Comparison of ENCODE assay signal across 21 cellular contexts in genomic region chr14:54804720-54805060, GRCh38.
DNase-seq lines count a peak whose midpoint lies in the region; ATAC-seq and TF ChIP-seq lines count a peak whose summit lies in the region.
"Had no signal": no experiment of that assay in that cellular context is flagged by ENCODE, and none has a peak within 500 bp of the region (broad histone marks: within the 10 kb centered on the region; RNA-seq: fewer than 3 reads in every experiment).

No MANE protein-coding gene starts in this region.

- H3K4me1 ChIP-seq in breast epithelium (no peaks in the 10 kb centered on the region), endodermal cell (ENCODE audit: control insufficient read depth, insufficient read depth, low read length) (no peaks in the 10 kb centered on the region), osteoblast (ENCODE audit: insufficient read depth, low read length) (peaks cover 12% of the 10 kb centered on the region), Peyer's patch (no peaks in the 10 kb centered on the region)
- H3K4me1 ChIP-seq: colonic mucosa, SJCRH30 had no signal

- 78 to 87% methylated on average over 9 to 12 of the region's 12 CpGs for WGBS in endodermal cell (ENCODE audit: insufficient coverage in 1 of 2, insufficient read length in 1 of 2), 2 experiments

- ATAC-seq in GM19455 (IDR thresholded peaks at IDR 0.05; ENCODE audit: unreplicated experiment), result no peak
- no peak for ATAC-seq in GM21360 (IDR thresholded peaks at IDR 0.05; ENCODE audit: unreplicated experiment)

- H2AFZ ChIP-seq in osteoblast (ENCODE audit: low read length), result no peak overlapping the region

- H3K4me3 Mint-ChIP-seq in MCF 10A (ENCODE audit: unreplicated experiment) (no peak overlapping the region), endodermal cell (no peak overlapping the region)
- H3K4me3 Mint-ChIP-seq: activated CD4-positive, alpha-beta memory T cell treated with anti-CD3 and anti-CD28 coated beads for 36 hours; activated naive CD4-positive, alpha-beta T cell treated with anti-CD3 and anti-CD28 coated beads, Interleukin-2, amount 50 U/mL, for 24 hours; CD8-positive, alpha-beta memory T cell; natural killer cell treated with Interleukin-12 subunit alpha and Interleukin-12 subunit beta and Interleukin-15 and Interleukin-18, amount 100 ng/mL, for 72 hours had no signal

- H3K9me3 ChIP-seq in breast epithelium, result no peaks in the 10 kb centered on the region
- peaks cover 6% of the 10 kb centered on the region for H3K9me3 ChIP-seq in endodermal cell (ENCODE audit: control insufficient read depth, low read length)
- H3K9me3 ChIP-seq in osteoblast (ENCODE audit: low read depth, low read length), result no peaks in the 10 kb centered on the region
- H3K9me3 ChIP-seq in Peyer's patch, result no peaks in the 10 kb centered on the region
- H3K9me3 ChIP-seq: colonic mucosa, SJCRH30 had no signal

- H3K9me3 Mint-ChIP-seq in MCF 10A (ENCODE audit: unreplicated experiment), result no peaks in the 10 kb centered on the region
- peaks cover 3% of the 10 kb centered on the region for H3K9me3 Mint-ChIP-seq in endodermal cell
- H3K9me3 Mint-ChIP-seq: activated CD4-positive, alpha-beta memory T cell treated with anti-CD3 and anti-CD28 coated beads for 36 hours; activated naive CD4-positive, alpha-beta T cell treated with anti-CD3 and anti-CD28 coated beads, Interleukin-2, amount 50 U/mL, for 24 hours; CD8-positive, alpha-beta memory T cell; natural killer cell treated with Interleukin-12 subunit alpha and Interleukin-12 subunit beta and Interleukin-15 and Interleukin-18, amount 100 ng/mL, for 72 hours had no signal

- no peaks in the 10 kb centered on the region for H4K20me1 ChIP-seq in osteoblast (ENCODE audit: insufficient read depth, low read length)

- H3K27me3 Mint-ChIP-seq in MCF 10A (ENCODE audit: insufficient read depth, unreplicated experiment) (no peaks in the 10 kb centered on the region), endodermal cell (ENCODE audit: insufficient read depth) (peaks cover 57% of the 10 kb centered on the region)

- no peaks in the 10 kb centered on the region for H3K36me3 ChIP-seq in breast epithelium
- H3K36me3 ChIP-seq in endodermal cell (ENCODE audit: control insufficient read depth, insufficient read depth, low read length), result no peaks in the 10 kb centered on the region
- no peaks in the 10 kb centered on the region for H3K36me3 ChIP-seq in osteoblast (ENCODE audit: insufficient read depth, low read length)
- H3K36me3 ChIP-seq in Peyer's patch, result no peaks in the 10 kb centered on the region
- H3K36me3 ChIP-seq: colonic mucosa, SJCRH30 had no signal

- no peaks in the 10 kb centered on the region for H3K79me2 ChIP-seq in osteoblast (ENCODE audit: insufficient read depth, low read length)

- no peak overlapping the region for H3K27ac Mint-ChIP-seq in MCF 10A (ENCODE audit: low read depth, unreplicated experiment)
- no peak overlapping the region for H3K27ac Mint-ChIP-seq in endodermal cell
- H3K27ac Mint-ChIP-seq: activated CD4-positive, alpha-beta memory T cell treated with anti-CD3 and anti-CD28 coated beads for 36 hours; activated naive CD4-positive, alpha-beta T cell treated with anti-CD3 and anti-CD28 coated beads, Interleukin-2, amount 50 U/mL, for 24 hours; natural killer cell treated with Interleukin-12 subunit alpha and Interleukin-12 subunit beta and Interleukin-15 and Interleukin-18, amount 100 ng/mL, for 72 hours had no signal

- TF ChIP-seq CTCF in breast epithelium (IDR thresholded peaks at IDR 0.05) (no peak), MCF 10A (IDR thresholded peaks at IDR 0.05; ENCODE audit: unreplicated experiment) (no peak), endodermal cell (conservative IDR thresholded peaks at IDR 0.05) (no peak), osteoblast (IDR thresholded peaks at IDR 0.05; ENCODE audit: extremely low read depth, low read depth, low read length) (no peak), Peyer's patch (IDR thresholded peaks at IDR 0.05) (no peak)

- H3K27me3 ChIP-seq in breast epithelium (no peaks in the 10 kb centered on the region), endodermal cell (ENCODE audit: control insufficient read depth, insufficient read depth, low read length, poor library complexity, severe bottlenecking) (peaks cover 18% of the 10 kb centered on the region), osteoblast (ENCODE audit: insufficient read depth, low read length) (no peaks in the 10 kb centered on the region), Peyer's patch (no peaks in the 10 kb centered on the region)
- H3K27me3 ChIP-seq: colonic mucosa, SJCRH30 had no signal

- H3K4me1 Mint-ChIP-seq in MCF 10A (ENCODE audit: insufficient read depth, unreplicated experiment) (peaks cover 12% of the 10 kb centered on the region), endodermal cell (peaks cover 16% of the 10 kb centered on the region)

- CTCF ChIA-PET in MCF 10A (lab: Yijun Ruan, JAX), result interaction anchor here (0.6 to 4.0 kb wide), 21 partner anchors 9 to 448 kb away, joined by 3 to 32 read pairs (median 4); no protein-coding TSS in a partner anchor

- H3K4me3 ChIP-seq in breast epithelium (peak overlapping the region in 2 of 3 donors; percentile 23 to 43), endodermal cell (ENCODE audit: low read length) (no peak overlapping the region), osteoblast (ENCODE audit: insufficient read depth, low read length) (no peak overlapping the region), Peyer's patch (no peak overlapping the region)
- H3K4me3 ChIP-seq: colonic mucosa, SJCRH30 had no signal

- no peaks in the 10 kb centered on the region for H3K36me3 Mint-ChIP-seq in MCF 10A (ENCODE audit: insufficient read depth, unreplicated experiment)
- no peaks in the 10 kb centered on the region for H3K36me3 Mint-ChIP-seq in endodermal cell (ENCODE audit: low read depth)
- H3K36me3 Mint-ChIP-seq: activated CD4-positive, alpha-beta memory T cell treated with anti-CD3 and anti-CD28 coated beads for 36 hours; activated naive CD4-positive, alpha-beta T cell treated with anti-CD3 and anti-CD28 coated beads, Interleukin-2, amount 50 U/mL, for 24 hours had no signal

- intact Hi-C loops in breast epithelium (cut with DNase I; ENCODE audit: low total_unique reads) (no loop called here), MCF 10A (cut with micrococcal nuclease) (loop anchor here (1.0 to 5.0 kb wide), 5 partner anchors 32 to 437 kb away; partner anchors contain the start of gene CGRRF1)

- POLR2A ChIA-PET in MCF 10A (lab: Yijun Ruan, JAX), result interaction anchor here (1.3 kb wide), 1 partner anchor 31 kb away, joined by 3 read pairs; no protein-coding TSS in a partner anchor

- H3K27ac ChIP-seq in breast epithelium (no peak overlapping the region), endodermal cell (ENCODE audit: low read depth, low read length) (no peak overlapping the region), osteoblast (ENCODE audit: low read depth, low read length) (no peak overlapping the region), Peyer's patch (no peak overlapping the region)
- H3K27ac ChIP-seq: colonic mucosa, SJCRH30, VCaP had no signal

- TF ChIP-seq POLR2A in breast epithelium (IDR thresholded peaks at IDR 0.05) (no peak), Peyer's patch (IDR thresholded peaks at IDR 0.05) (no peak)

- H3K9ac ChIP-seq in endodermal cell (ENCODE audit: extremely low read depth, low read length, poor library complexity, severe bottlenecking), result no peak overlapping the region

- no peak for DNase-seq in breast epithelium (ENCODE audit: low spot score in 2 of 2)
- no peak for DNase-seq in MCF 10A (ENCODE audit: unreplicated experiment)
- peak; percentile 26 for DNase-seq in NCI-H2227 (lab: John Stamatoyannopoulos, UW; ENCODE audit: unreplicated experiment)
- DNase-seq in endodermal cell, result peak; percentile 67
- DNase-seq in osteoblast (ENCODE audit: insufficient read length, low spot score, missing footprints), result no peak
- DNase-seq in Peyer's patch, result no peak
- DNase-seq: activated CD4-positive, alpha-beta memory T cell treated with anti-CD3 and anti-CD28 coated beads for 36 hours; CD8-positive, alpha-beta memory T cell; colonic mucosa; EL; foreskin fibroblast; GOT3; hippocampal formation; stimulated activated CD4-positive, alpha-beta T cell treated with anti-CD3 and anti-CD28 coated beads, Interleukin-1b, Interleukin-23, amount 100 ng/mL, for 48 hours; stimulated activated naive CD4-positive, alpha-beta T cell had no signal

- peak overlapping the region; percentile 87 for H3K4me2 ChIP-seq in osteoblast (ENCODE audit: insufficient read depth, low read length)

- BruUV-seq in MCF 10A (replicated peaks; lab: Mats Ljungman, UMichigan), result no TSS peak

Comparison
In these comparisons a context has a peak if more than half of its experiments do, and no peak if none do; other contexts are left out.
1. DNase-seq: peak in NCI-H2227 (single experiment) and endodermal cell (single experiment); none in breast epithelium (0 of 2), MCF 10A (single experiment), osteoblast (single experiment) and Peyer's patch (0 of 3).
2. H3K4me3 ChIP-seq: peak in breast epithelium (2 of 3); none in endodermal cell (single experiment), osteoblast (single experiment) and Peyer's patch (0 of 4).